In the genomic region with DNA sequence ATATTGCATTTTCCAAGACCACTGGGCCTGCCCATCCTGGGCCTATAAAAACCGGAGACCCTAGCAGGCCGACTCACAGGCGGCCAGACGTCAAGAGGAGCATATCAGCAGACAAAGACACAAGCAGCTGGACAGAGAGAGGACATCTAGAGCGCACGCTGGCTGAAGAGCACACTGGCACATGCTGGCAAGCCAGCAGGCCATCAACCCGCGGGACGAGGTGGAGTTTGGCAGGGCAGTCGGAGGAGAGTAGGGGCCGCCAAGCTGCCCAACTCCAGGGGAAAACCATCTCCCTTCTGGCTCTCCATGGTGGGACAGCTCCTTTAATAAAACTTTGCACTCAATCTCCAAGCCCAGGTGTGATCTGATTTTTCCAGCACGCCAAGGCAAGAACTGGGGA, we compare ENCODE assay signal across 1 cellular context.
TF ChIP-seq lines count a peak whose summit lies in the region.

No MANE protein-coding gene starts in this region.

TF ChIP-seq in GM23338, 12 proteins besides CTCF, POLR2A, EP300 and RAD21 (continued from another document):
- TF ChIP-seq, protein P1, sequence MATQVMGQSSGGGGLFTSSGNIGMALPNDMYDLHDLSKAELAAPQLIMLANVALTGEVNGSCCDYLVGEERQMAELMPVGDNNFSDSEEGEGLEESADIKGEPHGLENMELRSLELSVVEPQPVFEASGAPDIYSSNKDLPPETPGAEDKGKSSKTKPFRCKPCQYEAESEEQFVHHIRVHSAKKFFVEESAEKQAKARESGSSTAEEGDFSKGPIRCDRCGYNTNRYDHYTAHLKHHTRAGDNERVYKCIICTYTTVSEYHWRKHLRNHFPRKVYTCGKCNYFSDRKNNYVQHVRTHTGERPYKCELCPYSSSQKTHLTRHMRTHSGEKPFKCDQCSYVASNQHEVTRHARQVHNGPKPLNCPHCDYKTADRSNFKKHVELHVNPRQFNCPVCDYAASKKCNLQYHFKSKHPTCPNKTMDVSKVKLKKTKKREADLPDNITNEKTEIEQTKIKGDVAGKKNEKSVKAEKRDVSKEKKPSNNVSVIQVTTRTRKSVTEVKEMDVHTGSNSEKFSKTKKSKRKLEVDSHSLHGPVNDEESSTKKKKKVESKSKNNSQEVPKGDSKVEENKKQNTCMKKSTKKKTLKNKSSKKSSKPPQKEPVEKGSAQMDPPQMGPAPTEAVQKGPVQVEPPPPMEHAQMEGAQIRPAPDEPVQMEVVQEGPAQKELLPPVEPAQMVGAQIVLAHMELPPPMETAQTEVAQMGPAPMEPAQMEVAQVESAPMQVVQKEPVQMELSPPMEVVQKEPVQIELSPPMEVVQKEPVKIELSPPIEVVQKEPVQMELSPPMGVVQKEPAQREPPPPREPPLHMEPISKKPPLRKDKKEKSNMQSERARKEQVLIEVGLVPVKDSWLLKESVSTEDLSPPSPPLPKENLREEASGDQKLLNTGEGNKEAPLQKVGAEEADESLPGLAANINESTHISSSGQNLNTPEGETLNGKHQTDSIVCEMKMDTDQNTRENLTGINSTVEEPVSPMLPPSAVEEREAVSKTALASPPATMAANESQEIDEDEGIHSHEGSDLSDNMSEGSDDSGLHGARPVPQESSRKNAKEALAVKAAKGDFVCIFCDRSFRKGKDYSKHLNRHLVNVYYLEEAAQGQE (IDR thresholded peaks at IDR 0.05; ENCODE audit: unreplicated experiment): no peak
- TF ChIP-seq, protein P2, sequence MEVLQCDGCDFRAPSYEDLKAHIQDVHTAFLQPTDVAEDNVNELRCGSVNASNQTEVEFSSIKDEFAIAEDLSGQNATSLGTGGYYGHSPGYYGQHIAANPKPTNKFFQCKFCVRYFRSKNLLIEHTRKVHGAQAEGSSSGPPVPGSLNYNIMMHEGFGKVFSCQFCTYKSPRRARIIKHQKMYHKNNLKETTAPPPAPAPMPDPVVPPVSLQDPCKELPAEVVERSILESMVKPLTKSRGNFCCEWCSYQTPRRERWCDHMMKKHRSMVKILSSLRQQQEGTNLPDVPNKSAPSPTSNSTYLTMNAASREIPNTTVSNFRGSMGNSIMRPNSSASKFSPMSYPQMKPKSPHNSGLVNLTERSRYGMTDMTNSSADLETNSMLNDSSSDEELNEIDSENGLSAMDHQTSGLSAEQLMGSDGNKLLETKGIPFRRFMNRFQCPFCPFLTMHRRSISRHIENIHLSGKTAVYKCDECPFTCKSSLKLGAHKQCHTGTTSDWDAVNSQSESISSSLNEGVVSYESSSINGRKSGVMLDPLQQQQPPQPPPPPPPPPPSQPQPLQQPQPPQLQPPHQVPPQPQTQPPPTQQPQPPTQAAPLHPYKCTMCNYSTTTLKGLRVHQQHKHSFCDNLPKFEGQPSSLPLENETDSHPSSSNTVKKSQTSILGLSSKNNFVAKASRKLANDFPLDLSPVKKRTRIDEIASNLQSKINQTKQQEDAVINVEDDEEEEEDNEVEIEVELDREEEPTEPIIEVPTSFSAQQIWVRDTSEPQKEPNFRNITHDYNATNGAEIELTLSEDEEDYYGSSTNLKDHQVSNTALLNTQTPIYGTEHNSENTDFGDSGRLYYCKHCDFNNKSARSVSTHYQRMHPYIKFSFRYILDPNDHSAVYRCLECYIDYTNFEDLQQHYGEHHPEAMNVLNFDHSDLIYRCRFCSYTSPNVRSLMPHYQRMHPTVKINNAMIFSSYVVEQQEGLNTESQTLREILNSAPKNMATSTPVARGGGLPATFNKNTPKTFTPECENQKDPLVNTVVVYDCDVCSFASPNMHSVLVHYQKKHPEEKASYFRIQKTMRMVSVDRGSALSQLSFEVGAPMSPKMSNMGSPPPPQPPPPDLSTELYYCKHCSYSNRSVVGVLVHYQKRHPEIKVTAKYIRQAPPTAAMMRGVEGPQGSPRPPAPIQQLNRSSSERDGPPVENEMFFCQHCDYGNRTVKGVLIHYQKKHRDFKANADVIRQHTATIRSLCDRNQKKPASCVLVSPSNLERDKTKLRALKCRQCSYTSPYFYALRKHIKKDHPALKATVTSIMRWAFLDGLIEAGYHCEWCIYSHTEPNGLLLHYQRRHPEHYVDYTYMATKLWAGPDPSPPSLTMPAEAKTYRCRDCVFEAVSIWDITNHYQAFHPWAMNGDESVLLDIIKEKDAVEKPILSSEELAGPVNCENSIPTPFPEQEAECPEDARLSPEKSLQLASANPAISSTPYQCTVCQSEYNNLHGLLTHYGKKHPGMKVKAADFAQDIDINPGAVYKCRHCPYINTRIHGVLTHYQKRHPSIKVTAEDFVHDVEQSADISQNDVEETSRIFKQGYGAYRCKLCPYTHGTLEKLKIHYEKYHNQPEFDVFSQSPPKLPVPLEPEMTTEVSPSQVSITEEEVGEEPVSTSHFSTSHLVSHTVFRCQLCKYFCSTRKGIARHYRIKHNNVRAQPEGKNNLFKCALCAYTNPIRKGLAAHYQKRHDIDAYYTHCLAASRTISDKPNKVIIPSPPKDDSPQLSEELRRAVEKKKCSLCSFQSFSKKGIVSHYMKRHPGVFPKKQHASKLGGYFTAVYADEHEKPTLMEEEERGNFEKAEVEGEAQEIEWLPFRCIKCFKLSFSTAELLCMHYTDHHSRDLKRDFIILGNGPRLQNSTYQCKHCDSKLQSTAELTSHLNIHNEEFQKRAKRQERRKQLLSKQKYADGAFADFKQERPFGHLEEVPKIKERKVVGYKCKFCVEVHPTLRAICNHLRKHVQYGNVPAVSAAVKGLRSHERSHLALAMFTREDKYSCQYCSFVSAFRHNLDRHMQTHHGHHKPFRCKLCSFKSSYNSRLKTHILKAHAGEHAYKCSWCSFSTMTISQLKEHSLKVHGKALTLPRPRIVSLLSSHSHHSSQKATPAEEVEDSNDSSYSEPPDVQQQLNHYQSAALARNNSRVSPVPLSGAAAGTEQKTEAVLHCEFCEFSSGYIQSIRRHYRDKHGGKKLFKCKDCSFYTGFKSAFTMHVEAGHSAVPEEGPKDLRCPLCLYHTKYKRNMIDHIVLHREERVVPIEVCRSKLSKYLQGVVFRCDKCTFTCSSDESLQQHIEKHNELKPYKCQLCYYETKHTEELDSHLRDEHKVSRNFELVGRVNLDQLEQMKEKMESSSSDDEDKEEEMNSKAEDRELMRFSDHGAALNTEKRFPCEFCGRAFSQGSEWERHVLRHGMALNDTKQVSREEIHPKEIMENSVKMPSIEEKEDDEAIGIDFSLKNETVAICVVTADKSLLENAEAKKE (CRISPR knock-in tag; IDR thresholded peaks at IDR 0.05): no peak
- no peak for TF ChIP-seq NANOG (IDR thresholded peaks at IDR 0.05; ENCODE audit: borderline replicate concordance)
- TF ChIP-seq POLR2AphosphoS5 (IDR thresholded peaks at IDR 0.05; ENCODE audit: low read depth): no peak
- no peak for TF ChIP-seq EZH2 (IDR thresholded peaks at IDR 0.05; ENCODE audit: low read depth, unreplicated experiment)
- TF ChIP-seq EZH2phosphoT487 (IDR thresholded peaks at IDR 0.05; ENCODE audit: unreplicated experiment): no peak
- no peak for TF ChIP-seq ZNF114 (CRISPR knock-in tag; IDR thresholded peaks at IDR 0.05)
- TF ChIP-seq CREB1 (CRISPR knock-in tag; IDR thresholded peaks at IDR 0.05; ENCODE audit: low read depth): no peak
- no peak for TF ChIP-seq STAT1 (IDR thresholded peaks at IDR 0.05; ENCODE audit: unreplicated experiment)
- TF ChIP-seq, protein P3, sequence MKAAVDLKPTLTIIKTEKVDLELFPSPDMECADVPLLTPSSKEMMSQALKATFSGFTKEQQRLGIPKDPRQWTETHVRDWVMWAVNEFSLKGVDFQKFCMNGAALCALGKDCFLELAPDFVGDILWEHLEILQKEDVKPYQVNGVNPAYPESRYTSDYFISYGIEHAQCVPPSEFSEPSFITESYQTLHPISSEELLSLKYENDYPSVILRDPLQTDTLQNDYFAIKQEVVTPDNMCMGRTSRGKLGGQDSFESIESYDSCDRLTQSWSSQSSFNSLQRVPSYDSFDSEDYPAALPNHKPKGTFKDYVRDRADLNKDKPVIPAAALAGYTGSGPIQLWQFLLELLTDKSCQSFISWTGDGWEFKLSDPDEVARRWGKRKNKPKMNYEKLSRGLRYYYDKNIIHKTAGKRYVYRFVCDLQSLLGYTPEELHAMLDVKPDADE (IDR thresholded peaks at IDR 0.05): no peak
